23 cellular contexts compared by ENCODE assay signal in the genomic region with DNA sequence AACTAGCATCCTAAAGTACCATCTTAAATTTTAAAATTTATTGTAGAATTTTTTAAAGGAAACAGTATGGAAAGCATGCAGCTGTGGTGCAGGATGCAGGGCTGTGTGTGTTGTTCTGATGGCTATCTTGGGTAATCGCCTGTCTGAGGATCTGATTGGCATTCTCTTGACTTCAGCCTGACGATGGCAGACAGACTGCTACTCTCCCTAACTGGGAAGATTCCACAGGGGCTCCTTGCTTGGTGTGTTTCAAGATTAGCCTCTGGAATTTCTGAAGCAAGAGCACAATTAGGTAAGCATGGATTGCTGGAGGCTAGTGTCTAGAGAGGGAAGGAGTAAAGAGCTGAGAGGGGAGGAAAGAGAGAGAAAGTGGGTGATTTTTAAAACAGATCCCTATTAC.
"Had no signal": no experiment of that assay in that cellular context is flagged by ENCODE, and none has a peak within 500 bp of the region (broad histone marks: within the 10 kb centered on the region; RNA-seq: fewer than 3 reads in every experiment).

No MANE protein-coding gene starts in this region.

- H3K27me3 ChIP-seq: gastroesophageal sphincter, heart left ventricle, ovary, right atrium auricular region had no signal

- H3K4me1 ChIP-seq: gastroesophageal sphincter, heart left ventricle, lower lobe of right lung, prostate gland, right atrium auricular region had no signal

- H3K4me3 ChIP-seq: coronary artery, gastroesophageal sphincter, heart left ventricle, lower lobe of right lung, ovary, prostate gland, right atrium auricular region had no signal

- H3K36me3 ChIP-seq: gastroesophageal sphincter, heart left ventricle, lower lobe of right lung, ovary, prostate gland, right atrium auricular region had no signal

- H3K27ac ChIP-seq: coronary artery, epithelial cell of prostate, gastroesophageal sphincter, heart left ventricle, lower lobe of right lung, ovary, prostate gland, right atrium auricular region had no signal

- H3K9me3 ChIP-seq: gastroesophageal sphincter, heart left ventricle, lower lobe of right lung, ovary, prostate gland, right atrium auricular region had no signal

- DNase-seq: activated B cell treated with CpG ODN at 0.5 μM for 24 hours; activated CD4-positive, alpha-beta T cell treated with anti-CD3 and anti-CD28 coated beads for 36 hours; activated CD4-positive, alpha-beta T cell treated with anti-CD3 and anti-CD28 coated beads, Interleukin-2, amount 50 U/mL, for 4 hours; activated CD8-positive, alpha-beta memory T cell treated with anti-CD3 and anti-CD28 coated beads, Interleukin-2, amount 50 U/mL, for 48 hours; activated naive CD4-positive, alpha-beta T cell treated with anti-CD3 and anti-CD28 coated beads for 36 hours; activated naive CD8-positive, alpha-beta T cell treated with anti-CD3 and anti-CD28 coated beads, Interleukin-2, amount 10 ng/mL, durations not matched to agents 7 days and 5 days; activated T-cell treated with anti-CD3 and anti-CD28 coated beads, Interleukin-2, amount 50 U/mL, for 4 hours; amygdala; cerebellar nuclear complex; heart left ventricle; lower lobe of right lung; naive thymus-derived CD4-positive, alpha-beta T cell; ovary; stimulated activated CD4-positive, alpha-beta T cell treated with anti-CD3 and anti-CD28 coated beads, Interleukin-4, amount 100 ng/mL, for 24 hours; stimulated activated naive CD4-positive, alpha-beta T cell treated with Interleukin-2 at 50 U/mL for 16 hours; T-cell had no signal

- FAIRE-seq: bronchial epithelial cell had no signal

- ATAC-seq: activated CD4-positive, alpha-beta T cell treated with anti-CD3 and anti-CD28 coated beads for 36 hours; activated T-cell treated with anti-CD3 and anti-CD28 coated beads, Interleukin-2, amount 50 U/mL, for 4 hours; gastroesophageal sphincter; heart left ventricle; left lobe of liver; lower lobe of right lung; naive thymus-derived CD4-positive, alpha-beta T cell; T-cell had no signal
